Comparison of ENCODE assay signal across 29 cellular contexts in the genomic region with DNA sequence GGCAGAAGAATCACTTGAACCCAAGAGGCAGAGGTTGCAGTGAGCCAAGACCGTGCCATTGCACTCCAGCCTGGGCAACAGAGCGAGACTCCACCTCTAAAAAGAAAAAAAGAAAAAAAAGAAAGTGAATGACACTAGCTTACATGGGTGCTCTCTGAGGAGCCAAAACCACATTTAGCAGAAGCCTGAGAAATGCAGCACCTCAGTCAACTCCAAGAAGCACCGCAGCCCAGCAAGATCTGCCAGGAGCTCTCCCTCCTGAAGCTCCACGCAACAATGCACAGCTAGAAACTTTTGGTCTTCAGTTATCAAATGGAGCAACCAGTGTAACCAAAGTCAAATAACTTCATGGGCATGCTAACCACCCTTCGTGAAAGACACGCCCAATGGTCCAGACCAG.
"Had no signal": no experiment of that assay in that cellular context is flagged by ENCODE, and none has a peak within 500 bp of the region (broad histone marks: within the 10 kb centered on the region; RNA-seq: fewer than 3 reads in every experiment).

No MANE protein-coding gene starts in this region.

- H3K36me3 Mint-ChIP-seq: activated CD4-positive, alpha-beta memory T cell treated with anti-CD3 and anti-CD28 coated beads for 36 hours; activated CD8-positive, alpha-beta memory T cell treated with anti-CD3 and anti-CD28 coated beads, Interleukin-2, amount 10 ng/mL, durations not matched to agents 7 days and 5 days; activated naive CD4-positive, alpha-beta T cell treated with anti-CD3 and anti-CD28 coated beads, Interleukin-2, amount 50 U/mL, for 24 hours; activated naive CD8-positive, alpha-beta T cell treated with anti-CD3 and anti-CD28 coated beads for 36 hours had no signal

- H3K4me3 Mint-ChIP-seq: activated B cell treated with CpG ODN at 0.5 μM for 24 hours; activated CD4-positive, alpha-beta memory T cell treated with anti-CD3 and anti-CD28 coated beads for 36 hours; activated CD4-positive, alpha-beta T cell treated with anti-CD3 and anti-CD28 coated beads, Interleukin-2, amount 10 ng/mL, durations not matched to agents 24 days and 14 days; activated CD8-positive, alpha-beta memory T cell treated with anti-CD3 and anti-CD28 coated beads, Interleukin-2, amount 10 ng/mL, durations not matched to agents 7 days and 5 days; activated CD8-positive, alpha-beta T cell treated with anti-CD3 and anti-CD28 coated beads, Interleukin-2, amount 10 ng/mL, durations not matched to agents 7 days and 5 days; activated naive CD4-positive, alpha-beta T cell treated with anti-CD3 and anti-CD28 coated beads for 36 hours; activated naive CD4-positive, alpha-beta T cell treated with anti-CD3 and anti-CD28 coated beads, Interleukin-2, amount 50 U/mL, for 24 hours; activated naive CD8-positive, alpha-beta T cell treated with anti-CD3 and anti-CD28 coated beads for 36 hours; activated naive CD8-positive, alpha-beta T cell treated with anti-CD3 and anti-CD28 coated beads, Interleukin-2, amount 50 U/mL, for 24 hours; activated T-helper 1 cell treated with anti-CD3 and anti-CD28 coated beads, Interleukin-12 subunit alpha, Interleukin-12 subunit beta, Interleukin-2, Interleukin-4 antibody, amounts not matched to agents 30 ng/mL and 10 ng/mL and 1 ng/mL, durations not matched to agents 14 hours and 24 hours and 36 hours; T-helper 17 cell; T-helper 2 cell treated with Interferon-gamma antibody and Interleukin-4, amounts not matched to agents 5 μg/mL and 100 μg/mL, for 36 hours had no signal

- H3K27ac Mint-ChIP-seq: activated B cell treated with CpG ODN at 0.5 μM for 24 hours; activated CD4-positive, alpha-beta memory T cell treated with anti-CD3 and anti-CD28 coated beads for 36 hours; activated CD4-positive, alpha-beta T cell treated with anti-CD3 and anti-CD28 coated beads, Interleukin-2, amount 10 ng/mL, durations not matched to agents 24 days and 14 days; activated CD8-positive, alpha-beta memory T cell treated with anti-CD3 and anti-CD28 coated beads, Interleukin-2, amount 10 ng/mL, durations not matched to agents 7 days and 5 days; activated CD8-positive, alpha-beta T cell treated with anti-CD3 and anti-CD28 coated beads, Interleukin-2, amount 10 ng/mL, durations not matched to agents 7 days and 5 days; activated naive CD4-positive, alpha-beta T cell treated with anti-CD3 and anti-CD28 coated beads for 36 hours; activated naive CD4-positive, alpha-beta T cell treated with anti-CD3 and anti-CD28 coated beads, Interleukin-2, amount 50 U/mL, for 24 hours; activated naive CD8-positive, alpha-beta T cell treated with anti-CD3 and anti-CD28 coated beads for 36 hours; activated naive CD8-positive, alpha-beta T cell treated with anti-CD3 and anti-CD28 coated beads, Interleukin-2, amount 50 U/mL, for 24 hours; activated T-helper 1 cell treated with anti-CD3 and anti-CD28 coated beads, Interleukin-12 subunit alpha, Interleukin-12 subunit beta, Interleukin-2, Interleukin-4 antibody, amounts not matched to agents 30 ng/mL and 10 ng/mL and 1 ng/mL, durations not matched to agents 14 hours and 24 hours and 36 hours; activated T-helper 2 cell treated with anti-CD3 and anti-CD28 coated beads, Interferon-gamma antibody, Interleukin-2, Interleukin-4, amounts not matched to agents 10 μg/mL and 5 μg/mL and 100 μg/mL, durations not matched to agents 14 hours and 24 hours and 36 hours; T-helper 17 cell; T-helper 2 cell treated with Interferon-gamma antibody and Interleukin-4, amounts not matched to agents 5 μg/mL and 100 μg/mL, for 36 hours had no signal

- H3K4me3 ChIP-seq: adrenal gland, body of pancreas, colonic mucosa had no signal

- H3K27me3 ChIP-seq: body of pancreas, colonic mucosa had no signal

- H3K9me3 Mint-ChIP-seq: activated B cell treated with CpG ODN at 0.5 μM for 24 hours; activated CD4-positive, alpha-beta memory T cell treated with anti-CD3 and anti-CD28 coated beads for 36 hours; activated CD4-positive, alpha-beta T cell treated with anti-CD3 and anti-CD28 coated beads, Interleukin-2, amount 10 ng/mL, durations not matched to agents 24 days and 14 days; activated naive CD4-positive, alpha-beta T cell treated with anti-CD3 and anti-CD28 coated beads for 36 hours; activated naive CD4-positive, alpha-beta T cell treated with anti-CD3 and anti-CD28 coated beads, Interleukin-2, amount 50 U/mL, for 24 hours; activated naive CD8-positive, alpha-beta T cell treated with anti-CD3 and anti-CD28 coated beads for 36 hours; activated naive CD8-positive, alpha-beta T cell treated with anti-CD3 and anti-CD28 coated beads, Interleukin-2, amount 50 U/mL, for 24 hours; activated T-helper 1 cell treated with anti-CD3 and anti-CD28 coated beads, Interleukin-12 subunit alpha, Interleukin-12 subunit beta, Interleukin-2, Interleukin-4 antibody, amounts not matched to agents 30 ng/mL and 10 ng/mL and 1 ng/mL, durations not matched to agents 14 hours and 24 hours and 36 hours; activated T-helper 2 cell treated with anti-CD3 and anti-CD28 coated beads, Interferon-gamma antibody, Interleukin-2, Interleukin-4, amounts not matched to agents 10 μg/mL and 5 μg/mL and 100 μg/mL, durations not matched to agents 14 hours and 24 hours and 36 hours; T-helper 2 cell treated with Interferon-gamma antibody and Interleukin-4, amounts not matched to agents 5 μg/mL and 100 μg/mL, for 36 hours had no signal

- H3K27ac ChIP-seq: adrenal gland, body of pancreas, colonic mucosa, WERI-Rb-1 had no signal

- H3K4me1 Mint-ChIP-seq: activated B cell treated with CpG ODN at 0.5 μM for 24 hours; activated CD4-positive, alpha-beta T cell treated with anti-CD3 and anti-CD28 coated beads, Interleukin-2, amount 10 ng/mL, durations not matched to agents 24 days and 14 days; activated CD8-positive, alpha-beta memory T cell treated with anti-CD3 and anti-CD28 coated beads, Interleukin-2, amount 10 ng/mL, durations not matched to agents 7 days and 5 days had no signal

- H3K4me1 ChIP-seq: adrenal gland, body of pancreas, colonic mucosa had no signal

- H3K9me3 ChIP-seq: adrenal gland, colonic mucosa had no signal

- H3K36me3 ChIP-seq: adrenal gland, colonic mucosa, WERI-Rb-1 had no signal

- DNase-seq: activated B cell treated with CpG ODN at 0.5 μM for 24 hours; activated CD4-positive, alpha-beta memory T cell treated with anti-CD3 and anti-CD28 coated beads for 36 hours; activated CD4-positive, alpha-beta T cell treated with anti-CD3 and anti-CD28 coated beads, Interleukin-2, amount 10 ng/mL, durations not matched to agents 24 days and 14 days; activated CD8-positive, alpha-beta memory T cell treated with anti-CD3 and anti-CD28 coated beads, Interleukin-2, amount 10 ng/mL, durations not matched to agents 7 days and 5 days; activated CD8-positive, alpha-beta memory T cell treated with anti-CD3 and anti-CD28 coated beads, Interleukin-2, amount 50 U/mL, for 4 hours; activated CD8-positive, alpha-beta T cell treated with anti-CD3 and anti-CD28 coated beads, Interleukin-2, amount 10 ng/mL, durations not matched to agents 7 days and 5 days; activated effector memory CD4-positive, alpha-beta T cell treated with anti-CD3 and anti-CD28 coated beads, Interleukin-2, amount 50 U/mL, for 16 hours; activated naive CD4-positive, alpha-beta T cell treated with anti-CD3 and anti-CD28 coated beads for 36 hours; activated naive CD8-positive, alpha-beta T cell treated with anti-CD3 and anti-CD28 coated beads for 36 hours; activated naive CD8-positive, alpha-beta T cell treated with anti-CD3 and anti-CD28 coated beads, Interleukin-2, amount 50 U/mL, for 24 hours; activated T-cell treated with anti-CD3 and anti-CD28 coated beads, Interleukin-2, amount 50 U/mL, for 1 hour; activated T-cell treated with anti-CD3 and anti-CD28 coated beads, Interleukin-2, amount 50 U/mL, for 48 hours; adrenal gland; amygdala; aorta; body of pancreas; caudate nucleus; colonic mucosa; effector CD8-positive, alpha-beta T cell; foreskin fibroblast; head of caudate nucleus; T-helper 1 cell; T-helper 17 cell; T1000; WERI-Rb-1 had no signal
